15 cellular contexts compared by ENCODE assay signal in genomic region chr11:7538023-7538422, GRCh38. TPM values are rescaled to one million over a fixed set of nuclear protein-coding genes. Genes with fewer than 3 reads are reported as not detected.
A peak's percentile ranks its signal among the peaks of the same experiment; 100 is the strongest.
DNase-seq lines count a peak whose midpoint lies in the region; ATAC-seq and TF ChIP-seq lines count a peak whose summit lies in the region.
"Had no signal": no experiment of that assay in that cellular context is flagged by ENCODE, and none has a peak within 500 bp of the region (broad histone marks: within the 10 kb centered on the region; RNA-seq: fewer than 3 reads in every experiment).

No MANE protein-coding gene starts in this region.

- H3K4me3 Mint-ChIP-seq in neural crest cell = no peak overlapping the region

- no peaks in the 10 kb centered on the region for H3K9me3 ChIP-seq in esophagus (ENCODE audit: control insufficient read depth in 2 of 2, insufficient read depth in 1 of 2, low read depth in 1 of 2, low read length in 1 of 2)
- no peaks in the 10 kb centered on the region for H3K9me3 ChIP-seq in mammary epithelial cell (replicated peaks; ENCODE audit: insufficient read depth, low read length)

- dilution Hi-C loops in mammary epithelial cell (cut with HindIII; ENCODE audit: low sequenced_read_pairs) = no loop called here

- no peak overlapping the region for H3K4me2 ChIP-seq in mammary epithelial cell (ENCODE audit: insufficient read depth, low read depth, low read length)

- 56 to 59% methylated on average over 8 of the region's 8 CpGs for WGBS in esophagus, 2 donors
- 66% methylated on average over 6 of the region's 8 CpGs for WGBS in mammary epithelial cell (ENCODE audit: low coverage, missing lambda C conversion rate)

- peaks cover 0 to 19% of the 10 kb centered on the region in 2 donors for H3K4me1 ChIP-seq in esophagus (ENCODE audit: control insufficient read depth in 2 of 2, insufficient read depth in 2 of 2, low read length in 1 of 2)
- no peaks in the 10 kb centered on the region for H3K4me1 ChIP-seq in mammary epithelial cell (ENCODE audit: insufficient read depth, low read length)

- H3K9ac ChIP-seq in mammary epithelial cell (ENCODE audit: insufficient read depth, low read length) = no peak overlapping the region

- H3K4me3 ChIP-seq in esophagus (ENCODE audit: low read depth in 1 of 2, low read length in 2 of 2) = peak overlapping the region in 1 of 2 donors; percentile 16
- no peak overlapping the region for H3K4me3 ChIP-seq in mammary epithelial cell (replicated peaks in 1 of 3; ENCODE audit: insufficient read depth in 1 of 3, low read depth in 2 of 3, low read length in 3 of 3)

- peak; percentile 77 for DNase-seq in AG08395 (ENCODE audit: low spot score)
- no peak for DNase-seq in neural crest cell (ENCODE audit: low read depth, low spot score)
- no peak for DNase-seq in SK-N-DZ (ENCODE audit: low spot score)
- no peak for DNase-seq in mammary epithelial cell
- DNase-seq in GM13976 (ENCODE audit: low spot score) = no peak
- DNase-seq in COLO829 (ENCODE audit: low spot score) = no peak
- DNase-seq: HCEC 1CT, KBM-7, kidney, NCI-H2081, occipital lobe, OCI-M1 had no signal

- BruUV-seq in mammary epithelial cell (replicated peaks; lab: Mats Ljungman, UMichigan) = no TSS peak

- CTCF ChIA-PET in mammary epithelial cell (lab: Charles Lee; ENCODE audit: low non-redundant PET) = no interaction called here

- peaks cover 12% of the 10 kb centered on the region for H3K27me3 Mint-ChIP-seq in neural crest cell (ENCODE audit: low read depth)

- H3K4me1 Mint-ChIP-seq in neural crest cell = peaks cover 11% of the 10 kb centered on the region

- H4K20me1 ChIP-seq in mammary epithelial cell (ENCODE audit: insufficient read depth, low read length) = no peaks in the 10 kb centered on the region

- peak overlapping the region; percentile 61 to 93 for H3K27ac ChIP-seq in esophagus (ENCODE audit: low read depth in 2 of 2, low read length in 1 of 2)
- no peak overlapping the region for H3K27ac ChIP-seq in mammary epithelial cell (ENCODE audit: insufficient read depth, low read depth, low read length)

- H3K27me3 ChIP-seq in esophagus (ENCODE audit: control insufficient read depth in 1 of 2, insufficient read depth in 2 of 2, low read length in 2 of 2) = no peaks in the 10 kb centered on the region
- H3K27me3 ChIP-seq in mammary epithelial cell (ENCODE audit: insufficient read depth, low read length) = no peaks in the 10 kb centered on the region

- peak; percentile 33 for ATAC-seq in GM19395 (IDR thresholded peaks at IDR 0.05; ENCODE audit: unreplicated experiment)

- H3K9me3 Mint-ChIP-seq in neural crest cell = no peaks in the 10 kb centered on the region

- intact Hi-C loops in mammary epithelial cell (cut with micrococcal nuclease) = no loop called here

- in situ Hi-C loops in mammary epithelial cell (cut with MboI; ENCODE audit: low sequenced_read_pairs in 2 of 2) (no loop called here), GM13976 (cut with MboI; ENCODE audit: low sequenced_read_pairs, unreplicated experiment) (no loop called here)

- no peaks in the 10 kb centered on the region for H3K79me2 ChIP-seq in mammary epithelial cell (ENCODE audit: insufficient read depth, low read length)

- H3K36me3 Mint-ChIP-seq in neural crest cell (ENCODE audit: low read depth) = no peaks in the 10 kb centered on the region

- H3K36me3 ChIP-seq in esophagus (ENCODE audit: control insufficient read depth in 2 of 2, insufficient read depth in 2 of 2, low read length in 1 of 2) = no peaks in the 10 kb centered on the region
- no peaks in the 10 kb centered on the region for H3K36me3 ChIP-seq in mammary epithelial cell (ENCODE audit: insufficient read depth, low read length)

- H2AFZ ChIP-seq in mammary epithelial cell (ENCODE audit: low read depth, low read length) = no peak overlapping the region

- peak overlapping the region; percentile 16 for H3K27ac Mint-ChIP-seq in neural crest cell (ENCODE audit: unreplicated experiment)

- no peak for TF ChIP-seq CTCF in neural crest cell (conservative IDR thresholded peaks at IDR 0.05)
- TF ChIP-seq CTCF in mammary epithelial cell (conservative IDR thresholded peaks at IDR 0.05 in 1 of 2, IDR thresholded peaks at IDR 0.05 in 1 of 2; ENCODE audit: extremely low read depth in 1 of 2, insufficient read depth in 1 of 2, low read depth in 1 of 2, low read length in 2 of 2) = no peak
- no peak for TF ChIP-seq CTCF in GM13976 (IDR thresholded peaks at IDR 0.05; ENCODE audit: borderline replicate concordance, control extremely low read depth, extremely low read depth, insufficient read depth, missing control alignments)

RNA-seq across cellular contexts. Expression of gene PPFIBP2, which starts 24.2 kb away (rescaled TPM):
- 10 to 100 TPM; 27.4 to 32.1 TPM for polyA plus RNA-seq in esophagus
- total RNA-seq in neural crest cell = 10.1 and 11.6 TPM in 2 replicates
- 0.14 and 0.23 TPM in 2 replicates for polyA plus RNA-seq in SK-N-DZ (2014; cell fraction: cytosol; rRNA removed)
- not detected in 2 replicates for polyA plus RNA-seq in SK-N-DZ (2014; cell fraction: nucleus; rRNA removed)
- total RNA-seq in mammary epithelial cell = 1 to 10 TPM; 8.3 to 8.4 TPM
- polyA plus RNA-seq in mammary epithelial cell = 2.5 TPM
- 47.1 TPM for polyA minus RNA-seq in mammary epithelial cell

RNA-seq across cellular contexts. Expression of gene OLFML1, which starts 52.7 kb away (rescaled TPM):
- polyA plus RNA-seq in esophagus (1 to 10 TPM in 1 of 2 donors, under 1 TPM in 1; 0.49 to 1.2 TPM), mammary epithelial cell (not detected)
- total RNA-seq in neural crest cell (0.84 and 1.1 TPM in 2 replicates), mammary epithelial cell (under 1 TPM in 1 of 2 donors, not detected in 1; 0.17 TPM)
- not detected in 2 replicates for polyA plus RNA-seq in SK-N-DZ (2014; cell fraction: cytosol; rRNA removed)
- not detected in 2 replicates for polyA plus RNA-seq in SK-N-DZ (2014; cell fraction: nucleus; rRNA removed)
- not detected for polyA minus RNA-seq in mammary epithelial cell
- total RNA-seq: epithelial cell of proximal tubule had no signal
